10 cellular contexts compared by ENCODE assay signal in genomic region chr18:76252880-76253279, GRCh38.
DNase-seq lines count a peak whose midpoint lies in the region; ATAC-seq and TF ChIP-seq lines count a peak whose summit lies in the region.
"Had no signal": no experiment of that assay in that cellular context is flagged by ENCODE, and none has a peak within 500 bp of the region (broad histone marks: within the 10 kb centered on the region; RNA-seq: fewer than 3 reads in every experiment).

No MANE protein-coding gene starts in this region.

- H3K9me3 Mint-ChIP-seq in osteocyte (ENCODE audit: unreplicated experiment): no peaks in the 10 kb centered on the region

- no peaks in the 10 kb centered on the region for H3K36me3 Mint-ChIP-seq in osteocyte (ENCODE audit: unreplicated experiment)

- BruUV-seq in mammary epithelial cell (replicated peaks; lab: Mats Ljungman, UMichigan): no TSS peak

- no peaks in the 10 kb centered on the region for H3K36me3 ChIP-seq in mammary epithelial cell (ENCODE audit: insufficient read depth, low read length)
- H3K36me3 ChIP-seq: BLaER1 treated with 17β-estradiol and CSF1 and Interleukin-3, amounts not matched to agents 10 nM and 100 nM had no signal

- peak; percentile 62 for TF ChIP-seq CTCF in NB4 (IDR thresholded peaks at IDR 0.05; ENCODE audit: low read depth, low read length)
- TF ChIP-seq CTCF in mammary epithelial cell (conservative IDR thresholded peaks at IDR 0.05 in 1 of 2, IDR thresholded peaks at IDR 0.05 in 1 of 2; ENCODE audit: extremely low read depth in 1 of 2, insufficient read depth in 1 of 2, low read depth in 1 of 2, low read length in 2 of 2): peak; percentile 63 to 70
- peak; percentile 28 for TF ChIP-seq CTCF in osteocyte (IDR thresholded peaks at IDR 0.05)

- no peak overlapping the region for H3K4me3 Mint-ChIP-seq in osteocyte (ENCODE audit: unreplicated experiment)

- no peaks in the 10 kb centered on the region for H3K4me1 Mint-ChIP-seq in osteocyte (ENCODE audit: unreplicated experiment)

- no peak overlapping the region for H3K27ac ChIP-seq in mammary epithelial cell (ENCODE audit: insufficient read depth, low read depth, low read length)
- H3K27ac ChIP-seq: BLaER1 treated with 17β-estradiol and CSF1 and Interleukin-3, amounts not matched to agents 10 nM and 100 nM; SK-N-MC had no signal

- H3K27me3 ChIP-seq in mammary epithelial cell (ENCODE audit: insufficient read depth, low read length): no peaks in the 10 kb centered on the region
- H3K27me3 ChIP-seq: BLaER1 treated with 17β-estradiol and CSF1 and Interleukin-3, amounts not matched to agents 10 nM and 100 nM had no signal

- in situ Hi-C loops in mammary epithelial cell (cut with MboI; ENCODE audit: low sequenced_read_pairs in 2 of 2): no loop called here

- no peak overlapping the region for H2AFZ ChIP-seq in mammary epithelial cell (ENCODE audit: low read depth, low read length)

- H3K27me3 Mint-ChIP-seq in osteocyte (ENCODE audit: unreplicated experiment): peaks cover 10% of the 10 kb centered on the region

- H4K20me1 ChIP-seq in mammary epithelial cell (ENCODE audit: insufficient read depth, low read length): no peaks in the 10 kb centered on the region
- H4K20me1 ChIP-seq: BLaER1 treated with 17β-estradiol and CSF1 and Interleukin-3, amounts not matched to agents 10 nM and 100 nM had no signal

- H3K79me2 ChIP-seq in mammary epithelial cell (ENCODE audit: insufficient read depth, low read length): no peaks in the 10 kb centered on the region

- H3K9me3 ChIP-seq in mammary epithelial cell (replicated peaks; ENCODE audit: insufficient read depth, low read length): no peaks in the 10 kb centered on the region
- H3K9me3 ChIP-seq: BLaER1 treated with 17β-estradiol and CSF1 and Interleukin-3, amounts not matched to agents 10 nM and 100 nM had no signal

- dilution Hi-C loops in mammary epithelial cell (cut with HindIII; ENCODE audit: low sequenced_read_pairs): no loop called here

- intact Hi-C loops in mammary epithelial cell (cut with micrococcal nuclease): loop anchor here (5.0 to 10.0 kb wide), 2 partner anchors 1041 to 1358 kb away; partner anchors contain the start of gene TSHZ1

- 10% methylated on average over 3 of the region's 3 CpGs for WGBS in mammary epithelial cell (ENCODE audit: low coverage, missing lambda C conversion rate)

- H3K27ac Mint-ChIP-seq in osteocyte (ENCODE audit: unreplicated experiment): no peak overlapping the region

- H3K4me3 ChIP-seq in NB4 (ENCODE audit: low read depth, low read length): no peak overlapping the region
- no peak overlapping the region for H3K4me3 ChIP-seq in mammary epithelial cell (replicated peaks in 1 of 3; ENCODE audit: insufficient read depth in 1 of 3, low read depth in 2 of 3, low read length in 3 of 3)
- H3K4me3 ChIP-seq: BLaER1 treated with 17β-estradiol and CSF1 and Interleukin-3, amounts not matched to agents 10 nM and 100 nM; SK-N-MC had no signal

- CTCF ChIA-PET in mammary epithelial cell (lab: Charles Lee; ENCODE audit: low non-redundant PET): interaction anchor here (0.6 kb wide), 1 partner anchor 967 kb away, joined by 4 read pairs; no protein-coding TSS in a partner anchor

- DNase-seq in SHP77 (lab: John Stamatoyannopoulos, UW) (peak; percentile 13 to 21), SHP77 treated with DMSO at 0.1 percent for 48 hours (lab: John Stamatoyannopoulos, UW) (no peak), NB4 (ENCODE audit: low read depth) (peak; percentile 33), mammary epithelial cell (no peak), osteocyte (ENCODE audit: extremely low spot score, unreplicated experiment) (no peak), GM19238 (ENCODE audit: insufficient read length, low spot score) (no peak)

- ATAC-seq in GM18519 (IDR thresholded peaks at IDR 0.05; ENCODE audit: low FRiP score, unreplicated experiment) (no peak), GM18867 (IDR thresholded peaks at IDR 0.05; ENCODE audit: unreplicated experiment) (no peak)

- TF ChIP-seq POLR2A in NB4 (IDR thresholded peaks at IDR 0.05; ENCODE audit: extremely low read depth, insufficient read length): no peak

- H3K4me2 ChIP-seq in mammary epithelial cell (ENCODE audit: insufficient read depth, low read depth, low read length): no peak overlapping the region
- H3K4me2 ChIP-seq: BLaER1 treated with 17β-estradiol and CSF1 and Interleukin-3, amounts not matched to agents 10 nM and 100 nM had no signal

- no peak overlapping the region for H3K9ac ChIP-seq in mammary epithelial cell (ENCODE audit: insufficient read depth, low read length)
- H3K9ac ChIP-seq: BLaER1 treated with 17β-estradiol and CSF1 and Interleukin-3, amounts not matched to agents 10 nM and 100 nM had no signal

- no peaks in the 10 kb centered on the region for H3K4me1 ChIP-seq in mammary epithelial cell (ENCODE audit: insufficient read depth, low read length)

Comparison
In these comparisons a context has a peak if more than half of its experiments do, and no peak if none do; other contexts are left out.
1. DNase-seq: peak in SHP77 (2 of 2) and NB4 (single experiment); none in SHP77 treated with DMSO at 0.1 percent for 48 hours (single experiment), mammary epithelial cell (single experiment), osteocyte (single experiment) and GM19238 (single experiment).
2. Peak in every context shown above with its lines, with median percentiles within 50 percentile points of each other: CTCF ChIP-seq.